Comparison of ENCODE assay signal across 8 cellular contexts in the genomic region with DNA sequence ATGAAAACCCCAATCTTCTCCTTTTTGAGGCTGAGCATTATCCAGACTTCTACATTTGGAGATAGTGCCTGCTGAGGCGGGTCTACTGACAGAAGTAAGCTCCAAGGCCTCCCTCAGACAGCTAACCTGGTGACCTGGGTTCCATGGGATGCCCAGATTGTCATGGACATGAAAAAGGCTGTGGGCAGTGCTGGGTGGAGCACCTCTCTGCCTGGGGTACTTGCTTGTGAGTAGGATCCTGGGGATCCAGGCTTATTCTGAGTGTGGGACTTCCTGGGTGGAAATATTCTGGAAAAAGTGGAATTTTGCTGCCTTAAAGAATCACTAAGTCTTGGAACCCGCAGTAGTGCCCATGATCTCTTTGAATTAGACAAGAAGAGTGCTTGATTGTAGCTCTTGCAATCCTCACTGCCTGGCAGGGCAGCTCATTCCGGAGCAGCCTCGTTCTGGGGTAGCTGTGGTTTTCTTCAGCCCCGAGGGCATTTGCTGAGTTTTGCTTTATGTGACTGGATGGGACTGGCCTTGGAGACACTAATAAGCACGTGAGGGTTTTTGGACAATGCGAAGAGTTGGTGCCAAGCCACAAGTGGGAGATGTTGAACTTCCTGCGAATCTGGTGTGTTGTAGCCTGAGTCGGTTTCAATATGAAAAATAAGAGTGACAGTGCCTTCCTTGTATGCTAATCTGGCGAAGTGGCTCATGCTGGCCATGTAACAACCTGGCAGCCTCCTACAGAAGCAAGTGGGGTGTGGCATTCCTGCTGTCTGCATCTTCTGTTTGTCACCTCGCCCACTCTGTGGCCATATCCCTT. TPM values are rescaled to one million over a fixed set of nuclear protein-coding genes. Genes with fewer than 3 reads are reported as not detected.
DNase-seq lines count a peak whose midpoint lies in the region; ATAC-seq and TF ChIP-seq lines count a peak whose summit lies in the region.

No MANE protein-coding gene starts in this region.

- ATAC-seq in GM18907 (IDR thresholded peaks at IDR 0.05; ENCODE audit: unreplicated experiment): peak; percentile 69

- peak in 1 of 2 donors; percentile 28 for TF ChIP-seq POLR2A in adrenal gland (IDR thresholded peaks at IDR 0.05)

- no peaks in the 10 kb centered on the region for H3K9me3 ChIP-seq in adrenal gland (replicated peaks in 1 of 3)

- H3K27me3 ChIP-seq in adrenal gland: no peaks in the 10 kb centered on the region

- TF ChIP-seq CTCF in AG04449 (IDR thresholded peaks at IDR 0.05; ENCODE audit: insufficient read depth, low read length, missing control alignments) (no peak), adrenal gland (IDR thresholded peaks at IDR 0.05) (no peak)

- peak overlapping the region in 4 of 5 donors; percentile 18 to 80 (median 46) for H3K27ac ChIP-seq in adrenal gland

- no peak for TF ChIP-seq EP300 in Ishikawa (IDR thresholded peaks at IDR 0.05; ENCODE audit: borderline replicate concordance)

- H3K4me3 ChIP-seq in AG04449 (ENCODE audit: low read depth, low read length) (no peak overlapping the region), adrenal gland (peak overlapping the region in 1 of 4 donors; percentile 16)

- intact Hi-C loops in adrenal gland (cut with DNase I): loop anchor here (5.0 to 10.0 kb wide), 3 partner anchors 193 to 336 kb away; no protein-coding TSS in a partner anchor

- 23 to 45% (median 35%) methylated on average over 9 to 11 of the region's 11 CpGs for WGBS in adrenal gland, 4 donors

- H3K36me3 ChIP-seq in adrenal gland (replicated peaks in 1 of 2): peaks cover 0 to 2% of the 10 kb centered on the region in 2 donors

- peak; percentile 22; the same call in 1 of the 2 replicates for TF ChIP-seq RAD21 in Ishikawa (IDR thresholded peaks at IDR 0.05; ENCODE audit: low read depth)

- CTCF ChIA-PET in AG04449 (lab: Yijun Ruan, JAX): interaction anchor here (0.9 to 10.6 kb wide), 5 partner anchors 11 to 442 kb away, joined by 3 to 149 read pairs (median 4); no protein-coding TSS in a partner anchor

- DNase-seq in AG04449 (ENCODE audit: low read depth, low spot score) (peak; percentile 16), adrenal gland (peak; percentile 49 to 83 (median 75)), lung microvascular endothelial cell (ENCODE audit: low read depth in 2 of 2) (peak; percentile 48 to 57), NAMALWA (ENCODE audit: low spot score) (no peak), cortex of kidney (lab: John Stamatoyannopoulos, UW) (no peak)
- no peak for DNase-seq in activated CD4-positive, CD25-positive, alpha-beta regulatory T cell treated with anti-CD3 and anti-CD28 coated beads, Interleukin-2, amount 50 U/mL, for 72 hours

- POLR2A ChIA-PET in AG04449 (lab: Yijun Ruan, JAX): interaction anchor here (0.7 kb wide), 1 partner anchor 110 kb away, joined by 3 read pairs; no protein-coding TSS in a partner anchor

- H3K4me1 ChIP-seq in adrenal gland (replicated peaks in 1 of 2): peaks cover 0 to 12% of the 10 kb centered on the region in 2 donors

TF ChIP-seq in Ishikawa, 13 proteins besides CTCF, POLR2A, EP300 and RAD21:
- TF ChIP-seq TEAD4 (IDR thresholded peaks at IDR 0.05) (no peak), YY1 (IDR thresholded peaks at IDR 0.05; ENCODE audit: low read depth) (no peak), EGR1 (IDR thresholded peaks at IDR 0.05) (no peak), CEBPB (IDR thresholded peaks at IDR 0.05) (no peak), FOXM1 (IDR thresholded peaks at IDR 0.05; ENCODE audit: borderline replicate concordance, low read depth) (no peak), ZBTB7A (IDR thresholded peaks at IDR 0.05; ENCODE audit: low read depth) (no peak), NFIC (IDR thresholded peaks at IDR 0.05) (peak; percentile 75), TCF12 (IDR thresholded peaks at IDR 0.05; ENCODE audit: low read depth) (peak; percentile 55), TAF1 (IDR thresholded peaks at IDR 0.05; ENCODE audit: low read depth) (0 out of 2 replicates have a peak, but pooled peaks have one; percentile 24), CREB1 (IDR thresholded peaks at IDR 0.05; ENCODE audit: low read depth) (no peak)
- TF ChIP-seq, protein P1, sequence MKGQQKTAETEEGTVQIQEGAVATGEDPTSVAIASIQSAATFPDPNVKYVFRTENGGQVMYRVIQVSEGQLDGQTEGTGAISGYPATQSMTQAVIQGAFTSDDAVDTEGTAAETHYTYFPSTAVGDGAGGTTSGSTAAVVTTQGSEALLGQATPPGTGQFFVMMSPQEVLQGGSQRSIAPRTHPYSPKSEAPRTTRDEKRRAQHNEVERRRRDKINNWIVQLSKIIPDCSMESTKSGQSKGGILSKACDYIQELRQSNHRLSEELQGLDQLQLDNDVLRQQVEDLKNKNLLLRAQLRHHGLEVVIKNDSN (IDR thresholded peaks at IDR 0.05): peak; percentile 75
- TF ChIP-seq, protein P2, sequence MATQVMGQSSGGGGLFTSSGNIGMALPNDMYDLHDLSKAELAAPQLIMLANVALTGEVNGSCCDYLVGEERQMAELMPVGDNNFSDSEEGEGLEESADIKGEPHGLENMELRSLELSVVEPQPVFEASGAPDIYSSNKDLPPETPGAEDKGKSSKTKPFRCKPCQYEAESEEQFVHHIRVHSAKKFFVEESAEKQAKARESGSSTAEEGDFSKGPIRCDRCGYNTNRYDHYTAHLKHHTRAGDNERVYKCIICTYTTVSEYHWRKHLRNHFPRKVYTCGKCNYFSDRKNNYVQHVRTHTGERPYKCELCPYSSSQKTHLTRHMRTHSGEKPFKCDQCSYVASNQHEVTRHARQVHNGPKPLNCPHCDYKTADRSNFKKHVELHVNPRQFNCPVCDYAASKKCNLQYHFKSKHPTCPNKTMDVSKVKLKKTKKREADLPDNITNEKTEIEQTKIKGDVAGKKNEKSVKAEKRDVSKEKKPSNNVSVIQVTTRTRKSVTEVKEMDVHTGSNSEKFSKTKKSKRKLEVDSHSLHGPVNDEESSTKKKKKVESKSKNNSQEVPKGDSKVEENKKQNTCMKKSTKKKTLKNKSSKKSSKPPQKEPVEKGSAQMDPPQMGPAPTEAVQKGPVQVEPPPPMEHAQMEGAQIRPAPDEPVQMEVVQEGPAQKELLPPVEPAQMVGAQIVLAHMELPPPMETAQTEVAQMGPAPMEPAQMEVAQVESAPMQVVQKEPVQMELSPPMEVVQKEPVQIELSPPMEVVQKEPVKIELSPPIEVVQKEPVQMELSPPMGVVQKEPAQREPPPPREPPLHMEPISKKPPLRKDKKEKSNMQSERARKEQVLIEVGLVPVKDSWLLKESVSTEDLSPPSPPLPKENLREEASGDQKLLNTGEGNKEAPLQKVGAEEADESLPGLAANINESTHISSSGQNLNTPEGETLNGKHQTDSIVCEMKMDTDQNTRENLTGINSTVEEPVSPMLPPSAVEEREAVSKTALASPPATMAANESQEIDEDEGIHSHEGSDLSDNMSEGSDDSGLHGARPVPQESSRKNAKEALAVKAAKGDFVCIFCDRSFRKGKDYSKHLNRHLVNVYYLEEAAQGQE (IDR thresholded peaks at IDR 0.05; ENCODE audit: low read depth): no peak
- TF ChIP-seq, protein P3, sequence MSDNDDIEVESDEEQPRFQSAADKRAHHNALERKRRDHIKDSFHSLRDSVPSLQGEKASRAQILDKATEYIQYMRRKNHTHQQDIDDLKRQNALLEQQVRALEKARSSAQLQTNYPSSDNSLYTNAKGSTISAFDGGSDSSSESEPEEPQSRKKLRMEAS (IDR thresholded peaks at IDR 0.05): 0 out of 2 replicates have a peak, but pooled peaks have one; percentile 14

RNA-seq across cellular contexts. Expression of a gene that starts 28.2 kb away (rescaled TPM):
- total RNA-seq in adrenal gland: 10 to 100 TPM in 4 of 8 donors, 1 to 10 TPM in 4; 2.5 to 12.3 (median 8.9) TPM
- polyA plus RNA-seq in adrenal gland: 10 to 100 TPM in 1 of 3 donors, 1 to 10 TPM in 2; 3.5 to 10.5 (median 6.4) TPM
- total RNA-seq in lung microvascular endothelial cell: 7.6 and 7.9 TPM in 2 replicates

Comparison
In these comparisons a context has a peak if more than half of its experiments do, and no peak if none do; other contexts are left out.
1. DNase-seq: peak in AG04449 (single experiment), adrenal gland (7 of 7) and lung microvascular endothelial cell (2 of 2); none in activated CD4-positive, CD25-positive, alpha-beta regulatory T cell treated with anti-CD3 and anti-CD28 coated beads, Interleukin-2, amount 50 U/mL, for 72 hours (single experiment), NAMALWA (single experiment) and cortex of kidney (single experiment).